9 cellular contexts compared by ENCODE assay signal in genomic region chr17:15945493-15946209, GRCh38. TPM values are rescaled to one million over a fixed set of nuclear protein-coding genes. Genes with fewer than 3 reads are reported as not detected.
DNase-seq lines count a peak whose midpoint lies in the region; ATAC-seq and TF ChIP-seq lines count a peak whose summit lies in the region.
"Had no signal": no experiment of that assay in that cellular context is flagged by ENCODE, and none has a peak within 500 bp of the region (broad histone marks: within the 10 kb centered on the region; RNA-seq: fewer than 3 reads in every experiment).

No MANE protein-coding gene starts in this region.

- H3K4me3 ChIP-seq in NT2/D1 (ENCODE audit: insufficient read length, low read depth): peak overlapping the region; percentile 54
- peak overlapping the region; percentile 73 to 87 for H3K4me3 ChIP-seq in cardiac fibroblast (replicated peaks in 1 of 2; ENCODE audit: low read depth in 2 of 2, low read length in 2 of 2)
- H3K4me3 ChIP-seq in lower lobe of right lung: peak overlapping the region; percentile 65

- peak overlapping the region; percentile 75 for H3K4me3 Mint-ChIP-seq in stimulated activated naive CD8-positive, alpha-beta T cell treated with anti-CD3 and anti-CD28 coated beads, Interleukin-15, Interleukin-2, amounts not matched to agents 100 ng/mL and 50 ng/mL, for 24 hours

- H3K9me3 Mint-ChIP-seq in stimulated activated naive CD8-positive, alpha-beta T cell treated with anti-CD3 and anti-CD28 coated beads, Interleukin-15, Interleukin-2, amounts not matched to agents 100 ng/mL and 50 ng/mL, for 24 hours: no peaks in the 10 kb centered on the region

- H3K36me3 ChIP-seq in NT2/D1 (ENCODE audit: insufficient read depth, insufficient read length, low read length) (no peaks in the 10 kb centered on the region), lower lobe of right lung (no peaks in the 10 kb centered on the region)

- intact Hi-C loops in lower lobe of right lung (cut with DNase I): no loop called here

- H3K9ac ChIP-seq in NT2/D1 (ENCODE audit: insufficient read length, low read depth): peak overlapping the region; percentile 90
- H3K9ac ChIP-seq: KMS-11 had no signal

- DNase-seq in ELR (ENCODE audit: low read depth) (peak; percentile 53), NT2/D1 (ENCODE audit: low read depth, low spot score) (no peak), cardiac fibroblast (ENCODE audit: low read depth in 2 of 2) (peak; percentile 30 to 45), lower lobe of right lung (peak; percentile 57), SW 1271 (lab: John Stamatoyannopoulos, UW) (no peak), Ammon's horn (ENCODE audit: low spot score) (no peak), RPMI8226 (no peak)

- H3K27ac ChIP-seq in lower lobe of right lung: peak overlapping the region; percentile 73
- H3K27ac ChIP-seq: KMS-11 had no signal

- H3K27me3 Mint-ChIP-seq in stimulated activated naive CD8-positive, alpha-beta T cell treated with anti-CD3 and anti-CD28 coated beads, Interleukin-15, Interleukin-2, amounts not matched to agents 100 ng/mL and 50 ng/mL, for 24 hours: peaks cover 41% of the 10 kb centered on the region

- TF ChIP-seq CTCF in cardiac fibroblast (IDR thresholded peaks at IDR 0.05; ENCODE audit: low read depth, low read length): no peak
- TF ChIP-seq CTCF in lower lobe of right lung (IDR thresholded peaks at IDR 0.05): no peak

- ATAC-seq in lower lobe of right lung: peak; percentile 18 to 51

- H3K9me3 ChIP-seq in NT2/D1 (ENCODE audit: insufficient read depth, low read length): no peaks in the 10 kb centered on the region
- H3K9me3 ChIP-seq in lower lobe of right lung: no peaks in the 10 kb centered on the region

- H3K27me3 ChIP-seq in NT2/D1 (ENCODE audit: insufficient read depth, insufficient read length) (peaks cover 42% of the 10 kb centered on the region), lower lobe of right lung (ENCODE audit: low read depth) (peaks cover 4% of the 10 kb centered on the region)

- peaks cover 24% of the 10 kb centered on the region for H3K4me1 Mint-ChIP-seq in stimulated activated naive CD8-positive, alpha-beta T cell treated with anti-CD3 and anti-CD28 coated beads, Interleukin-15, Interleukin-2, amounts not matched to agents 100 ng/mL and 50 ng/mL, for 24 hours (ENCODE audit: low read depth)

- H3K27ac Mint-ChIP-seq in stimulated activated naive CD8-positive, alpha-beta T cell treated with anti-CD3 and anti-CD28 coated beads, Interleukin-15, Interleukin-2, amounts not matched to agents 100 ng/mL and 50 ng/mL, for 24 hours: peak overlapping the region; percentile 55

- no peaks in the 10 kb centered on the region for H3K36me3 Mint-ChIP-seq in stimulated activated naive CD8-positive, alpha-beta T cell treated with anti-CD3 and anti-CD28 coated beads, Interleukin-15, Interleukin-2, amounts not matched to agents 100 ng/mL and 50 ng/mL, for 24 hours (ENCODE audit: low read depth)

- H3K4me1 ChIP-seq in NT2/D1 (ENCODE audit: insufficient read depth, insufficient read length) (peaks cover 3% of the 10 kb centered on the region), lower lobe of right lung (peaks cover 34% of the 10 kb centered on the region)

RNA-seq across cellular contexts. Expression of gene ADORA2B, which starts 0.7 kb away (rescaled TPM):
- total RNA-seq in lower lobe of right lung: 6.2 TPM

RNA-seq across cellular contexts. Expression of gene ZSWIM7, which starts 53.9 kb away (rescaled TPM):
- 21.3 TPM for total RNA-seq in lower lobe of right lung

RNA-seq across cellular contexts. Expression of gene TTC19, which starts 54.0 kb away (rescaled TPM):
- 36.0 TPM for total RNA-seq in lower lobe of right lung

Comparison
In these comparisons a context has a peak if more than half of its experiments do, and no peak if none do; other contexts are left out.
1. DNase-seq: peak in ELR (single experiment), cardiac fibroblast (2 of 2) and lower lobe of right lung (single experiment); none in NT2/D1 (single experiment), SW 1271 (0 of 2), Ammon's horn (single experiment) and RPMI8226 (single experiment).
2. Peak in every context shown above with its lines, with median percentiles within 50 percentile points of each other: H3K4me3 ChIP-seq.